ENCODE assay signal across 23 cellular contexts in the genomic region with DNA sequence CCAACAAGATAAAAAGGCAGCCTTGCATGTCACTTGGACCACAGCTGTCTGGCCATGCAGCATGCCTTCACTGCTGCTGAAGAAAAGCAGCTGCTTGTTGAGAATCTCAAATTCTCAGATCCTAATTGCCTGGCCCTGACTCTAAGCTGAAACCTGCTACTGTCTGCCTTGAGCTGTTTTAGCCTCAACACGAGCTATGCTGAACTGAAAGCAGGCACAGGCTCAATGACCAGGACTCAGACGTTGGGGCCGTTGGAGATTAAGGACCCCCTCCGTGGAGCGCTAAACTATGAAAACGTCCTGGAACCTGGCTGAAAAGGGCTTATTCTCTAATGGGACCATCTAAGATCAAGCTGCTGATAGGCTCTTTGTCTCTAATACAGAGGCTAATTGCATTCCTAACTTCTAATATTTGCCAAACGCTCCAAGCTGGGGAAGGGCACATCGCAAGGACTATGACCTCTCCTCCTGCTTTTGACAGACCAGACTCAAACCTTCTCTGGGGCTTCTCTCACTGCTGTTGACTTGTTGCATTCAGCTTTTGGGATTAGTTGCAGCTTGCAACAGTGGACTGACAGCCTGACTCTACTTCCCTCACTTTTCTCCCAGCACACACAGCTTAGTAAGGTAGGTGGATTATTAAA. TPM values are rescaled to one million over a fixed set of nuclear protein-coding genes. Genes with fewer than 3 reads are reported as not detected.
A peak's percentile ranks its signal among the peaks of the same experiment; 100 is the strongest.
DNase-seq lines count a peak whose midpoint lies in the region; ATAC-seq and TF ChIP-seq lines count a peak whose summit lies in the region.
"Had no signal": no experiment of that assay in that cellular context is flagged by ENCODE, and none has a peak within 500 bp of the region (broad histone marks: within the 10 kb centered on the region; RNA-seq: fewer than 3 reads in every experiment).

No MANE protein-coding gene starts in this region.

- POLR2A ChIA-PET in Caco-2 (lab: Charles Lee) = no interaction called here

- ATAC-seq in GM21360 (IDR thresholded peaks at IDR 0.05; ENCODE audit: unreplicated experiment) (no peak), HG03159 (IDR thresholded peaks at IDR 0.05; ENCODE audit: unreplicated experiment) (no peak)
- ATAC-seq: PC-3, SK-N-SH treated with all-trans-retinoic acid at 6 μM for 48 hours had no signal

- no peaks in the 10 kb centered on the region for H3K27me3 Mint-ChIP-seq in Caco-2 (ENCODE audit: insufficient read depth, unreplicated experiment)
- H3K27me3 Mint-ChIP-seq in neural progenitor cell (ENCODE audit: insufficient read depth, low read depth) = no peaks in the 10 kb centered on the region
- H3K27me3 Mint-ChIP-seq: CD4-positive, CD25-positive, alpha-beta regulatory T cell had no signal

- no peaks in the 10 kb centered on the region for H3K4me1 Mint-ChIP-seq in Caco-2 (ENCODE audit: low read depth, unreplicated experiment)
- peaks cover 5% of the 10 kb centered on the region for H3K4me1 Mint-ChIP-seq in neural progenitor cell

- H3K36me3 Mint-ChIP-seq in Caco-2 (ENCODE audit: insufficient read depth, unreplicated experiment) (peaks cover 27% of the 10 kb centered on the region), neural progenitor cell (peaks cover 4% of the 10 kb centered on the region)

- peaks cover 4% of the 10 kb centered on the region for H3K36me3 ChIP-seq in Caco-2 (ENCODE audit: control insufficient read depth, insufficient read depth, low read length)
- no peaks in the 10 kb centered on the region for H3K36me3 ChIP-seq in neural progenitor cell

- intact Hi-C loops in Caco-2 (cut with micrococcal nuclease; ENCODE audit: unreplicated experiment) = no loop called here

- no peaks in the 10 kb centered on the region for H3K9me3 Mint-ChIP-seq in Caco-2 (ENCODE audit: unreplicated experiment)
- no peaks in the 10 kb centered on the region for H3K9me3 Mint-ChIP-seq in neural progenitor cell
- H3K9me3 Mint-ChIP-seq: CD4-positive, CD25-positive, alpha-beta regulatory T cell had no signal

- H3K27ac Mint-ChIP-seq in Caco-2 (ENCODE audit: unreplicated experiment) (peak overlapping the region; percentile 42), neural progenitor cell (no peak overlapping the region)
- H3K27ac Mint-ChIP-seq: CD4-positive, CD25-positive, alpha-beta regulatory T cell had no signal

- peaks cover 4% of the 10 kb centered on the region for H3K79me2 ChIP-seq in neural progenitor cell (ENCODE audit: low read depth)

- peaks cover 12% of the 10 kb centered on the region for H4K20me1 ChIP-seq in neural progenitor cell (ENCODE audit: low read depth)

- H3F3A ChIP-seq in neural progenitor cell (ENCODE audit: low read depth) = peaks cover 45% of the 10 kb centered on the region

- peak overlapping the region; percentile 54 for H3K4me2 ChIP-seq in neural progenitor cell
- H3K4me2 ChIP-seq: BLaER1 had no signal

- H3K27ac ChIP-seq in neural progenitor cell = peak overlapping the region; percentile 74
- H3K27ac ChIP-seq: BLaER1 had no signal

- CTCF ChIA-PET in Caco-2 (lab: Charles Lee) = interaction anchor here (0.6 kb wide), 1 partner anchor 397 kb away, joined by 3 read pairs; no protein-coding TSS in a partner anchor

- TF ChIP-seq CTCF in Caco-2 (IDR thresholded peaks at IDR 0.05; ENCODE audit: insufficient read depth in 1 of 2, low read depth in 1 of 2, low read length in 1 of 2, severe bottlenecking in 1 of 2, unreplicated experiment in 1 of 2) = no peak
- TF ChIP-seq CTCF in neural progenitor cell (IDR thresholded peaks at IDR 0.05) = no peak

- H3K9me3 ChIP-seq in Caco-2 (no peaks in the 10 kb centered on the region), neural progenitor cell (ENCODE audit: low read depth) (no peaks in the 10 kb centered on the region)
- H3K9me3 ChIP-seq: BLaER1, MG63 had no signal

- H3K4me3 Mint-ChIP-seq in Caco-2 (ENCODE audit: unreplicated experiment) = no peak overlapping the region
- no peak overlapping the region for H3K4me3 Mint-ChIP-seq in neural progenitor cell
- H3K4me3 Mint-ChIP-seq: CD4-positive, CD25-positive, alpha-beta regulatory T cell had no signal

- BruUV-seq in Caco-2 (replicated peaks; lab: Mats Ljungman, UMichigan) = no TSS peak

- H3K27me3 ChIP-seq in Caco-2 (replicated peaks; ENCODE audit: control insufficient read depth, insufficient read depth, low read length) (no peaks in the 10 kb centered on the region), neural progenitor cell (no peaks in the 10 kb centered on the region)
- H3K27me3 ChIP-seq: BLaER1, MG63 had no signal

- no peak overlapping the region for H3K4me3 ChIP-seq in Caco-2 (ENCODE audit: low read depth, low read length)
- no peak overlapping the region for H3K4me3 ChIP-seq in neural progenitor cell
- H3K4me3 ChIP-seq: BLaER1, MG63 had no signal

- H3K9ac ChIP-seq in neural progenitor cell = no peak overlapping the region
- H3K9ac ChIP-seq: BLaER1 had no signal

- peaks cover 9% of the 10 kb centered on the region for H3K4me1 ChIP-seq in Caco-2
- peaks cover 19% of the 10 kb centered on the region for H3K4me1 ChIP-seq in neural progenitor cell

- DNase-seq in Caco-2 = no peak
- DNase-seq in NCI-H82 treated with DMSO at 0.1 percent for 48 hours (lab: John Stamatoyannopoulos, UW; ENCODE audit: unreplicated experiment) = peak; percentile 73
- peak; percentile 50 for DNase-seq in islet precursor cell
- peak; percentile 81 for DNase-seq in neural progenitor cell (ENCODE audit: low spot score)
- no peak for DNase-seq in stimulated activated CD4-positive, alpha-beta T cell treated with anti-CD3 and anti-CD28 coated beads, Interleukin-2, amount 100 ng/mL, for 24 hours
- DNase-seq: CD4-positive, CD25-positive, alpha-beta regulatory T cell; IMR-90; KG1; MG63; NCI-H1105 treated with DMSO at 0.1 percent for 48 hours; NCI-H146; NCI-H1930; NCI-H2107; NCI-H524; NCI-H748 treated with DMSO at 0.1 percent for 48 hours; NK-92 treated with Interleukin-12 subunit alpha and Interleukin-12 subunit beta, amount 100 ng/mL, for 24 hours; PC-3 had no signal

- no peak overlapping the region for H2AFZ ChIP-seq in neural progenitor cell (replicated peaks)

RNA-seq across cellular contexts. Expression of a gene that starts 4.6 kb away (rescaled TPM):
- total RNA-seq in Caco-2 (2022) (104 and 114 TPM in 2 replicates), neural progenitor cell (ENCODE audit: low replicate concordance) (93.5 and 105 TPM in 2 replicates)

RNA-seq across cellular contexts. Expression of a gene that starts 32.8 kb away (rescaled TPM):
- total RNA-seq in Caco-2 (2022) (91.0 and 101 TPM in 2 replicates), neural progenitor cell (ENCODE audit: low replicate concordance) (35.7 and 40.3 TPM in 2 replicates)

RNA-seq across cellular contexts. Expression of a gene that starts 33.0 kb away (rescaled TPM):
- 19.4 and 20.5 TPM in 2 replicates for total RNA-seq in Caco-2 (2022)
- 11.4 and 23.3 TPM in 2 replicates for total RNA-seq in neural progenitor cell (ENCODE audit: low replicate concordance)

RNA-seq across cellular contexts. Expression of a gene that starts 38.9 kb away (rescaled TPM):
- total RNA-seq in Caco-2 (2022) = not detected in 2 replicates
- total RNA-seq in neural progenitor cell (ENCODE audit: low replicate concordance) = 1.8 and 3.8 TPM in 2 replicates
- total RNA-seq: A172; CD4-positive, CD25-positive, alpha-beta regulatory T cell; HT1080; PC-3 had no signal

Comparison
In these comparisons a context has a peak if more than half of its experiments do, and no peak if none do; other contexts are left out.
1. DNase-seq: peak in NCI-H82 treated with DMSO at 0.1 percent for 48 hours (single experiment), islet precursor cell (single experiment) and neural progenitor cell (single experiment); none in Caco-2 (0 of 2) and stimulated activated CD4-positive, alpha-beta T cell treated with anti-CD3 and anti-CD28 coated beads, Interleukin-2, amount 100 ng/mL, for 24 hours (0 of 2).